ENCODE assay signal across 8 cellular contexts in genomic region chr20:59042796-59043621, GRCh38. TPM values are rescaled to one million over a fixed set of nuclear protein-coding genes. Genes with fewer than 3 reads are reported as not detected.
A peak's percentile ranks its signal among the peaks of the same experiment; 100 is the strongest.
DNase-seq lines count a peak whose midpoint lies in the region; ATAC-seq and TF ChIP-seq lines count a peak whose summit lies in the region.

No MANE protein-coding gene starts in this region.

- no peaks in the 10 kb centered on the region for H3K9me2 ChIP-seq in OCI-LY7 (ENCODE audit: insufficient read depth, low read length)

- intact Hi-C loops in OCI-LY7 (cut with micrococcal nuclease; ENCODE audit: unreplicated experiment), result loop anchor here (2.0 to 10.0 kb wide), 5 partner anchors 38 to 388 kb away; partner anchors contain the start of genes NELFCD and STX16

- TF ChIP-seq POLR2A in erythroblast (IDR thresholded peaks at IDR 0.05; ENCODE audit: low read length), result peak; percentile 34

- H3K27ac ChIP-seq in OCI-LY7 (ENCODE audit: low read depth, low read length, poor library complexity, severe bottlenecking), result peak overlapping the region; percentile 77
- peak overlapping the region; percentile 83 for H3K27ac ChIP-seq in muscle layer of colon (ENCODE audit: low read depth, low read length)

- H3K9ac ChIP-seq in muscle layer of colon (ENCODE audit: low read length), result no peak overlapping the region

- H3K36me3 ChIP-seq in OCI-LY7 (ENCODE audit: insufficient read depth, low read length), result peaks cover 33% of the 10 kb centered on the region
- H3K36me3 ChIP-seq in muscle layer of colon (ENCODE audit: insufficient read depth, low read length), result peaks cover 4% of the 10 kb centered on the region

- H3K9me3 ChIP-seq in OCI-LY7 (ENCODE audit: low read length), result no peaks in the 10 kb centered on the region
- H3K9me3 ChIP-seq in muscle layer of colon (ENCODE audit: low read length), result no peaks in the 10 kb centered on the region

- peaks cover 25% of the 10 kb centered on the region; the same call in 1 of the 2 replicates for H4K20me1 ChIP-seq in OCI-LY7 (ENCODE audit: insufficient read depth, low read length)

- TF ChIP-seq CTCF in OCI-LY7 (conservative IDR thresholded peaks at IDR 0.05; ENCODE audit: low read length), result no peak

- H2AFZ ChIP-seq in OCI-LY7 (ENCODE audit: low read length), result peak overlapping the region; percentile 89

- H3K4me2 ChIP-seq in OCI-LY7 (ENCODE audit: low read length), result peak overlapping the region; percentile 98

- H3K79me2 ChIP-seq in OCI-LY7 (ENCODE audit: insufficient read depth, low read depth, low read length), result peaks cover 46% of the 10 kb centered on the region

- H3K27me3 ChIP-seq in muscle layer of colon (ENCODE audit: control insufficient read depth in 1 of 2, insufficient read depth in 2 of 2, low read length in 2 of 2), result no peaks in the 10 kb centered on the region

- peak; percentile 53 for DNase-seq in DMS 273 treated with DMSO at 0.1 percent for 48 hours (lab: John Stamatoyannopoulos, UW)
- DNase-seq in HuH-7.5 (ENCODE audit: low spot score), result peak; percentile 94
- DNase-seq in OCI-LY7 (ENCODE audit: low spot score), result peak; percentile 96
- DNase-seq in activated T-cell treated with anti-CD3 and anti-CD28 coated beads for 48 hours (ENCODE audit: low read depth), result peak; percentile 97
- peak; percentile 96 to 98 for DNase-seq in erythroblast (lab: John Stamatoyannopoulos, UW)
- peak; percentile 95 for DNase-seq in stimulated activated CD8-positive, alpha-beta memory T cell treated with anti-CD3 and anti-CD28 coated beads, Interleukin-4, amount 100 ng/mL, for 48 hours

- CTCF ChIA-PET in OCI-LY7 (lab: Charles Lee; ENCODE audit: unreplicated experiment), result interaction anchor here (1.0 kb wide), 1 partner anchor 26 kb away, joined by 4 read pairs; no protein-coding TSS in a partner anchor

- ATAC-seq in GM21528 (IDR thresholded peaks at IDR 0.05; ENCODE audit: low FRiP score, unreplicated experiment), result peak; percentile 88

- peak overlapping the region; percentile 86 for H3K4me3 ChIP-seq in OCI-LY7 (ENCODE audit: low read depth, low read length, poor library complexity, severe bottlenecking)
- peak overlapping the region; percentile 69 to 88 for H3K4me3 ChIP-seq in muscle layer of colon (ENCODE audit: low read depth in 1 of 2, low read length in 2 of 2)

- POLR2A ChIA-PET in OCI-LY7 (lab: Charles Lee), result interaction anchor here (0.5 to 4.1 kb wide), 19 partner anchors 10 to 166 kb away, joined by 3 to 32 read pairs (median 4); partner anchors contain the start of gene ATP5F1E

- H3K4me1 ChIP-seq in OCI-LY7 (ENCODE audit: insufficient read depth, low read length, poor library complexity, severe bottlenecking) (peaks cover 58% of the 10 kb centered on the region), muscle layer of colon (ENCODE audit: insufficient read depth, low read length) (peaks cover 11% of the 10 kb centered on the region)

- no TSS peak for BruUV-seq in OCI-LY7 (replicated peaks; lab: Mats Ljungman, UMichigan)

RNA-seq across cellular contexts. Expression of gene PRELID3B, which starts 0.4 kb away (rescaled TPM):
- total RNA-seq in OCI-LY7 (2014; rRNA removed; shearing (Covaris generic)), result 77.2 and 99.4 TPM in 2 replicates
- total RNA-seq in OCI-LY7 (2022), result 119 and 122 TPM in 2 replicates

RNA-seq across cellular contexts. Expression of gene ATP5F1E, which starts 10.9 kb away (rescaled TPM):
- 36.7 and 42.4 TPM in 2 replicates for total RNA-seq in OCI-LY7 (2014; rRNA removed; shearing (Covaris generic))
- 65.4 and 67.2 TPM in 2 replicates for total RNA-seq in OCI-LY7 (2022)

RNA-seq across cellular contexts. Expression of gene TUBB1, which starts 23.8 kb away (rescaled TPM):
- not detected in 2 replicates for total RNA-seq in OCI-LY7 (2014; rRNA removed; shearing (Covaris generic))
- total RNA-seq in OCI-LY7 (2022), result 0.11 and 0.13 TPM in 2 replicates

RNA-seq across cellular contexts. Expression of gene CTSZ, which starts 36.0 kb away (rescaled TPM):
- total RNA-seq in OCI-LY7 (2014; rRNA removed; shearing (Covaris generic)), result 47.2 and 50.5 TPM in 2 replicates
- 81.5 and 114 TPM in 2 replicates for total RNA-seq in OCI-LY7 (2022)

Comparison
In these comparisons a context has a peak if more than half of its experiments do, and no peak if none do; other contexts are left out.
1. Peak in every context shown above with its lines: DNase-seq, ATAC-seq, H3K4me3 ChIP-seq and H3K27ac ChIP-seq.